ENCODE assay signal across 25 cellular contexts in the genomic region with DNA sequence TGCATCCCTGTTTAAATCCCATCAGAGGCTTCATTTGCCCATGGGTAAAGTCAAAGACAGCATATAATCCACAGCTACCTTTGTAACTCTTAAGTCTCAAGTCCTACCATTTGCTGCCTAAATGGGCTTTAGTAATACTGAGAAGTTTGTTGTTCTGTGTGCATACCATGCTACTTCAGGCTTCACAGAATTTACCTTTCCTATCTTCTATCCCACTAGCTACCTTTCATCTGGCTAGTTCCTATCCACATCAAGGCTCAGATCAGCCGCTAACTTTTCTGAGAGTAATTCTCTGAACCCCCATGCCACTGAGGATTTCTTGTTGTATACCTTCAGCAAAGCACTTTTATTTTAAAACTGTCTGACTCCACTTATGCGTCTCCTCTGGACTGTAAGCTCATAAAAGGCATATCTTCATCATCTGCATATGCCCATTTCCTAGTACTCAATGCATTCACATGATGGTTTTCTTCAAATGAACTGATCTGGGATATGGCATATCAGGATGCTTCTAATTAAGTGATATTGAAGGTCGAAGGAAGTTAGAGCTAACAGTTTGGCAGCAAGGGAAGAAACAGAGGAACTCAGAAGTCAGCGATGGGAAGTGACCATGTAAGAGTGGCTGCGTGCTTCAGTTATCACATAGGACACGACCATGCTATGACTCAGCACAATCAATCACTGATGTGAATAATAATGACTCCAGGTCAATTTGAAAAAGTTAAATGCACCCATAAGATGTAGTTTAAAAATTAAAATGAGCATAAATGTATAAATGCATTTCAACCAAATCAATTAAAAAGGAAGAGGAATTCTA.
DNase-seq lines count a peak whose midpoint lies in the region; ATAC-seq, FAIRE-seq and TF ChIP-seq lines count a peak whose summit lies in the region.
"Had no signal": no experiment of that assay in that cellular context is flagged by ENCODE, and none has a peak within 500 bp of the region (broad histone marks: within the 10 kb centered on the region; RNA-seq: fewer than 3 reads in every experiment).

No MANE protein-coding gene starts in this region.

- no peak overlapping the region for H3K9ac ChIP-seq in H9 (ENCODE audit: extremely low read depth, insufficient read length, low read length)
- H3K9ac ChIP-seq in fibroblast of lung (ENCODE audit: insufficient read depth, low read length): no peak overlapping the region

- H2AK5ac ChIP-seq in H9 (ENCODE audit: insufficient read length, low read length): no peak overlapping the region

- CTCF ChIA-PET in OCI-LY7 (lab: Charles Lee; ENCODE audit: unreplicated experiment): no interaction called here

- H3K4me2 ChIP-seq in H9 (ENCODE audit: insufficient read depth, insufficient read length, low read length): no peak overlapping the region
- H3K4me2 ChIP-seq in fibroblast of lung (ENCODE audit: extremely low read depth, insufficient read depth, low read length): peak overlapping the region; percentile 7
- no peak overlapping the region for H3K4me2 ChIP-seq in OCI-LY7 (ENCODE audit: low read length)

- FAIRE-seq in D721Med (lab: Jason Lieb, UNC): no peak
- FAIRE-seq: G401.6 had no signal

- no peak overlapping the region for H2BK120ac ChIP-seq in H9 (ENCODE audit: low read depth, low read length, poor library complexity, severe bottlenecking)

- H3K4ac ChIP-seq in H9 (ENCODE audit: low read depth, low read length): no peak overlapping the region

- ATAC-seq in HG02970 (IDR thresholded peaks at IDR 0.05; ENCODE audit: low FRiP score, unreplicated experiment): no peak
- ATAC-seq: activated naive CD8-positive, alpha-beta T cell treated with anti-CD3 and anti-CD28 coated beads, Interleukin-2, amount 50 U/mL, for 24 hours; left lung; stimulated activated memory B cell treated with anti-CD40 and anti-IgM and Interleukin-4, amounts not matched to agents 10 μg/mL and 1 μg/mL and 100 μg/mL, for 72 hours had no signal

- H3K27ac Mint-ChIP-seq in H9: peak overlapping the region in 2 of 3 experiments; percentile 15 to 81; a peak in 4 of 7 replicates
- H3K27ac Mint-ChIP-seq: activated naive CD8-positive, alpha-beta T cell treated with anti-CD3 and anti-CD28 coated beads, Interleukin-2, amount 50 U/mL, for 24 hours; nephron; stimulated activated memory B cell treated with anti-CD40 and anti-IgM and Interleukin-4, amounts not matched to agents 10 μg/mL and 1 μg/mL and 100 μg/mL, for 72 hours had no signal

- WGBS in H9 (ENCODE audit: extremely low coverage, insufficient read length, low lambda C conversion rate): no CpG with 5 or more reads among the region's 6 CpGs
- WGBS in mesodermal cell (ENCODE audit: insufficient coverage in 2 of 2), 2 experiments: 79 to 90% methylated on average over 3 of the region's 6 CpGs

- H3K27me3 ChIP-seq in H9 (ENCODE audit: insufficient read depth, low read length) (no peaks in the 10 kb centered on the region), fibroblast of lung (ENCODE audit: control insufficient read depth, insufficient read depth, low read length) (no peaks in the 10 kb centered on the region)
- H3K27me3 ChIP-seq: left lung, SJCRH30, vagina had no signal

- H4K8ac ChIP-seq in H9 (replicated peaks; ENCODE audit: insufficient read length, low read depth, low read length): no peak overlapping the region

- H2BK5ac ChIP-seq in H9 (ENCODE audit: insufficient read length, low read length): no peak overlapping the region

- no peak overlapping the region for H2BK15ac ChIP-seq in H9 (ENCODE audit: low read depth, low read length)

- TF ChIP-seq CTCF in H9 (conservative IDR thresholded peaks at IDR 0.05): no peak
- no peak for TF ChIP-seq CTCF in fibroblast of lung (conservative IDR thresholded peaks at IDR 0.05 in 1 of 2, IDR thresholded peaks at IDR 0.05 in 1 of 2; ENCODE audit: low read depth in 1 of 2, low read length in 2 of 2)
- no peak for TF ChIP-seq CTCF in OCI-LY7 (conservative IDR thresholded peaks at IDR 0.05; ENCODE audit: low read length)
- TF ChIP-seq CTCF in D721Med (IDR thresholded peaks at IDR 0.05; ENCODE audit: insufficient read depth, missing control alignments): no peak

- no peak overlapping the region for H3K14ac ChIP-seq in H9 (ENCODE audit: insufficient read depth, low read length)

- peaks cover 44 to 49% of the 10 kb centered on the region in 2 experiments for H3K4me1 Mint-ChIP-seq in H9
- H3K4me1 Mint-ChIP-seq: activated naive CD8-positive, alpha-beta T cell treated with anti-CD3 and anti-CD28 coated beads, Interleukin-2, amount 50 U/mL, for 24 hours; stimulated activated memory B cell treated with anti-CD40 and anti-IgM and Interleukin-4, amounts not matched to agents 10 μg/mL and 1 μg/mL and 100 μg/mL, for 72 hours had no signal

- peaks cover 18 to 23% of the 10 kb centered on the region in 2 experiments for H3K9me3 Mint-ChIP-seq in H9
- H3K9me3 Mint-ChIP-seq: activated naive CD8-positive, alpha-beta T cell treated with anti-CD3 and anti-CD28 coated beads, Interleukin-2, amount 50 U/mL, for 24 hours; stimulated activated memory B cell treated with anti-CD40 and anti-IgM and Interleukin-4, amounts not matched to agents 10 μg/mL and 1 μg/mL and 100 μg/mL, for 72 hours had no signal

- H3K79me1 ChIP-seq in H9 (ENCODE audit: insufficient read depth, low read depth, low read length, poor library complexity, severe bottlenecking): no peaks in the 10 kb centered on the region

- H3K4me3 Mint-ChIP-seq in H9: 0 out of 5 replicates have a peak overlapping the region, but pooled peaks of 1 of the 2 experiments have one; percentile 37
- H3K4me3 Mint-ChIP-seq: activated naive CD8-positive, alpha-beta T cell treated with anti-CD3 and anti-CD28 coated beads, Interleukin-2, amount 50 U/mL, for 24 hours; nephron; stimulated activated memory B cell treated with anti-CD40 and anti-IgM and Interleukin-4, amounts not matched to agents 10 μg/mL and 1 μg/mL and 100 μg/mL, for 72 hours had no signal

- H3K27ac ChIP-seq in H9 (ENCODE audit: insufficient read length, low read depth, low read length) (peak overlapping the region; percentile 63), fibroblast of lung (ENCODE audit: insufficient read depth, low read length) (no peak overlapping the region), mesodermal cell (ENCODE audit: low read depth, low read length, severe bottlenecking) (peak overlapping the region; percentile 17), OCI-LY7 (ENCODE audit: low read depth, low read length, poor library complexity, severe bottlenecking) (no peak overlapping the region)
- H3K27ac ChIP-seq: coronary artery, left lung, SJCRH30, skin epidermis, vagina, VCaP had no signal

- H2BK20ac ChIP-seq in H9 (ENCODE audit: low read depth, low read length, poor library complexity, severe bottlenecking): no peak overlapping the region

- no peak for DNase-seq in H9
- DNase-seq in RKO (ENCODE audit: low spot score): peak; percentile 15
- peak in 1 of 2 donors; percentile 50 for DNase-seq in fibroblast of lung (ENCODE audit: low read depth in 2 of 2)
- DNase-seq in OCI-LY7 (ENCODE audit: low spot score): no peak
- no peak for DNase-seq in amniotic stem cell (lab: John Stamatoyannopoulos, UW)
- DNase-seq in D721Med (ENCODE audit: insufficient read length, low spot score): no peak
- DNase-seq: activated CD8-positive, alpha-beta memory T cell treated with anti-CD3 and anti-CD28 coated beads, Interleukin-2, amount 50 U/mL, for 4 hours; activated effector memory CD4-positive, alpha-beta T cell treated with Interleukin-2 at 50 U/mL for 16 hours; activated naive CD8-positive, alpha-beta T cell treated with anti-CD3 and anti-CD28 coated beads, Interleukin-2, amount 50 U/mL, for 24 hours; DMS 273 treated with DMSO at 0.1 percent for 48 hours; H7; head of caudate nucleus; Karpas-422; left lung; NCI-H2029; SJCRH30 had no signal

- H3T11ph ChIP-seq in H9 (ENCODE audit: low read length): no peak overlapping the region

- no peak overlapping the region for H2AFZ ChIP-seq in H9 (ENCODE audit: low read length)
- H2AFZ ChIP-seq in fibroblast of lung (ENCODE audit: low read length): no peak overlapping the region
- no peak overlapping the region for H2AFZ ChIP-seq in OCI-LY7 (ENCODE audit: low read length)

- H3K18ac ChIP-seq in H9 (ENCODE audit: insufficient read length, low read depth, low read length): no peak overlapping the region

- H3K56ac ChIP-seq in H9 (ENCODE audit: insufficient read length, low read depth, low read length): no peak overlapping the region

- H2BK12ac ChIP-seq in H9 (ENCODE audit: insufficient read length, low read depth, low read length): no peak overlapping the region

- H4K20me1 ChIP-seq in H9 (ENCODE audit: control insufficient read depth, insufficient read depth, insufficient read length): no peaks in the 10 kb centered on the region
- H4K20me1 ChIP-seq in fibroblast of lung (ENCODE audit: control insufficient read depth, extremely low read depth, insufficient read depth, low read length): no peaks in the 10 kb centered on the region
- H4K20me1 ChIP-seq in OCI-LY7 (ENCODE audit: insufficient read depth, low read length): no peaks in the 10 kb centered on the region

- intact Hi-C loops in OCI-LY7 (cut with micrococcal nuclease; ENCODE audit: unreplicated experiment): no loop called here

- H3K23me2 ChIP-seq in H9 (ENCODE audit: insufficient read length, low read depth, low read length, poor library complexity, severe bottlenecking): no peaks in the 10 kb centered on the region

- no peaks in the 10 kb centered on the region for H3K9me2 ChIP-seq in OCI-LY7 (ENCODE audit: insufficient read depth, low read length)

- no TSS peak for BruUV-seq in OCI-LY7 (replicated peaks; lab: Mats Ljungman, UMichigan)

- H3K4me1 ChIP-seq in H9 (ENCODE audit: insufficient read depth, low read length) (peaks cover 2% of the 10 kb centered on the region; the same call in 1 of the 2 replicates), fibroblast of lung (ENCODE audit: control insufficient read depth, extremely low read depth, insufficient read depth, low read length) (peaks cover 17% of the 10 kb centered on the region), mesodermal cell (ENCODE audit: control insufficient read depth, insufficient read depth, low read length, poor library complexity, severe bottlenecking) (peaks cover 3% of the 10 kb centered on the region), OCI-LY7 (ENCODE audit: insufficient read depth, low read length, poor library complexity, severe bottlenecking) (no peaks in the 10 kb centered on the region)
- H3K4me1 ChIP-seq: left lung, SJCRH30, vagina had no signal

- H4K91ac ChIP-seq in H9 (ENCODE audit: insufficient read length, low read depth, low read length): no peak overlapping the region

- peaks cover 63 to 88% (median 81%) of the 10 kb centered on the region in 3 experiments for H3K36me3 Mint-ChIP-seq in H9 (ENCODE audit: insufficient read depth in 1 of 3, low read depth in 3 of 3)
- H3K36me3 Mint-ChIP-seq: stimulated activated memory B cell treated with anti-CD40 and anti-IgM and Interleukin-4, amounts not matched to agents 10 μg/mL and 1 μg/mL and 100 μg/mL, for 72 hours had no signal

- no peak overlapping the region for H4K5ac ChIP-seq in H9 (ENCODE audit: insufficient read length, low read depth, low read length)

- H3K23ac ChIP-seq in H9 (ENCODE audit: insufficient read length, low read depth, low read length): no peak overlapping the region

- no peaks in the 10 kb centered on the region; the same call in none of the 2 replicates for H3K27me3 Mint-ChIP-seq in H9 (ENCODE audit: low read depth)
- H3K27me3 Mint-ChIP-seq: activated naive CD8-positive, alpha-beta T cell treated with anti-CD3 and anti-CD28 coated beads, Interleukin-2, amount 50 U/mL, for 24 hours; stimulated activated memory B cell treated with anti-CD40 and anti-IgM and Interleukin-4, amounts not matched to agents 10 μg/mL and 1 μg/mL and 100 μg/mL, for 72 hours had no signal

- POLR2A ChIA-PET in OCI-LY7 (lab: Charles Lee): no interaction called here

- H3K36me3 ChIP-seq in fibroblast of lung (ENCODE audit: control insufficient read depth, insufficient read depth, low read length) (no peaks in the 10 kb centered on the region), mesodermal cell (ENCODE audit: control insufficient read depth, insufficient read depth, low read length) (no peaks in the 10 kb centered on the region), OCI-LY7 (ENCODE audit: insufficient read depth, low read length) (no peaks in the 10 kb centered on the region)
- H3K36me3 ChIP-seq: left lung, SJCRH30, vagina had no signal

- H3K4me3 ChIP-seq in fibroblast of lung (replicated peaks in 1 of 4; ENCODE audit: control extremely low read depth in 1 of 4, insufficient read depth in 1 of 4, low read depth in 3 of 4, low read length in 4 of 4) (no peak overlapping the region), mesodermal cell (ENCODE audit: extremely low read depth, insufficient read depth, low read length, poor library complexity, severe bottlenecking) (no peak overlapping the region), OCI-LY7 (ENCODE audit: low read depth, low read length, poor library complexity, severe bottlenecking) (no peak overlapping the region)
- H3K4me3 ChIP-seq: coronary artery, left lung, SJCRH30, skin epidermis, vagina had no signal

- H3K79me2 ChIP-seq in H9 (ENCODE audit: insufficient read depth, low read length): no peaks in the 10 kb centered on the region; the same call in 1 of the 2 replicates
- no peaks in the 10 kb centered on the region for H3K79me2 ChIP-seq in fibroblast of lung (ENCODE audit: control insufficient read depth, insufficient read depth, low read length)
- H3K79me2 ChIP-seq in OCI-LY7 (ENCODE audit: insufficient read depth, low read depth, low read length): no peaks in the 10 kb centered on the region

- H3K9me3 ChIP-seq in H9 (ENCODE audit: control insufficient read depth, low read depth, low read length) (no peaks in the 10 kb centered on the region), fibroblast of lung (ENCODE audit: control insufficient read depth, insufficient read depth, low read depth, low read length) (no peaks in the 10 kb centered on the region), mesodermal cell (ENCODE audit: control insufficient read depth, low read length) (no peaks in the 10 kb centered on the region), OCI-LY7 (ENCODE audit: low read length) (no peaks in the 10 kb centered on the region)
- H3K9me3 ChIP-seq: SJCRH30, vagina had no signal

Comparison
In these comparisons a context has a peak if more than half of its experiments do, and no peak if none do; other contexts are left out.
1. H3K27ac ChIP-seq: peak in H9 (single experiment) and mesodermal cell (single experiment); none in fibroblast of lung (single experiment) and OCI-LY7 (single experiment).